ENCODE assay signal across 13 cellular contexts in genomic region chr1:32338637-32339145, GRCh38. TPM values are rescaled to one million over a fixed set of nuclear protein-coding genes. Genes with fewer than 3 reads are reported as not detected.
A peak's percentile ranks its signal among the peaks of the same experiment; 100 is the strongest.
DNase-seq lines count a peak whose midpoint lies in the region; ATAC-seq and TF ChIP-seq lines count a peak whose summit lies in the region.
"Had no signal": no experiment of that assay in that cellular context is flagged by ENCODE, and none has a peak within 500 bp of the region (broad histone marks: within the 10 kb centered on the region; RNA-seq: fewer than 3 reads in every experiment).

No MANE protein-coding gene starts in this region.

- ATAC-seq in activated B cell treated with CpG ODN at 0.5 μM for 24 hours (ENCODE audit: low read depth) (no peak), left colon (peak; percentile 39)

- no peaks in the 10 kb centered on the region for H3K9me3 ChIP-seq in spleen
- H3K9me3 ChIP-seq: Peyer's patch, upper lobe of right lung had no signal

- H3K36me3 ChIP-seq in spleen = peaks cover 0 to 10% (median 0%) of the 10 kb centered on the region in 6 donors
- H3K36me3 ChIP-seq: Peyer's patch, upper lobe of right lung had no signal

- H3K27me3 ChIP-seq in spleen (replicated peaks in 1 of 7) = peaks cover 0 to 4% (median 0%) of the 10 kb centered on the region in 7 donors
- H3K27me3 ChIP-seq: Peyer's patch, upper lobe of right lung had no signal

- WGBS in spleen, 5 donors = 91 to 95% (median 93%) methylated on average over 14 of the region's 14 CpGs
- WGBS in lower leg skin, 2 donors = 81 to 83% methylated on average over 14 of the region's 14 CpGs

- H3K4me3 Mint-ChIP-seq in activated CD4-positive, alpha-beta T cell treated with anti-CD3 and anti-CD28 coated beads, Interleukin-2, amount 10 ng/mL, durations not matched to agents 7 days and 5 days = no peak overlapping the region
- no peak overlapping the region for H3K4me3 Mint-ChIP-seq in activated CD4-positive, alpha-beta T cell treated with anti-CD3 and anti-CD28 coated beads, Interleukin-2, amount 10 ng/mL, durations not matched to agents 24 days and 14 days
- peak overlapping the region; percentile 42 for H3K4me3 Mint-ChIP-seq in activated B cell treated with CpG ODN at 0.5 μM for 24 hours

- no peak for TF ChIP-seq CTCF in activated B cell treated with CpG ODN at 0.5 μM for 24 hours (IDR thresholded peaks at IDR 0.05)
- TF ChIP-seq CTCF in spleen (IDR thresholded peaks at IDR 0.05 in 8 of 11, conservative IDR thresholded peaks at IDR 0.05 in 3 of 11) = no peak
- TF ChIP-seq CTCF in lower leg skin (IDR thresholded peaks at IDR 0.05) = no peak

- peaks cover 34 to 85% (median 68%) of the 10 kb centered on the region in 6 donors for H3K4me1 ChIP-seq in spleen

- peak overlapping the region in 2 of 8 donors; percentile 90 to 91 for H3K27ac ChIP-seq in spleen
- H3K27ac ChIP-seq: upper lobe of right lung had no signal

- no peaks in the 10 kb centered on the region for H3K27me3 Mint-ChIP-seq in activated CD4-positive, alpha-beta T cell treated with anti-CD3 and anti-CD28 coated beads, Interleukin-2, amount 10 ng/mL, durations not matched to agents 7 days and 5 days
- H3K27me3 Mint-ChIP-seq in activated CD4-positive, alpha-beta T cell treated with anti-CD3 and anti-CD28 coated beads, Interleukin-2, amount 10 ng/mL, durations not matched to agents 24 days and 14 days = no peaks in the 10 kb centered on the region
- H3K27me3 Mint-ChIP-seq in activated B cell treated with CpG ODN at 0.5 μM for 24 hours = no peaks in the 10 kb centered on the region

- H3K4me3 ChIP-seq in spleen (no peak overlapping the region), lower leg skin (ENCODE audit: low read depth, poor library complexity, severe bottlenecking) (no peak overlapping the region)
- H3K4me3 ChIP-seq: Peyer's patch, upper lobe of right lung had no signal

- TF ChIP-seq POLR2A in spleen (IDR thresholded peaks at IDR 0.05) (no peak), lower leg skin (IDR thresholded peaks at IDR 0.05) (no peak)

- POLR2A ChIA-PET in activated CD4-positive, alpha-beta T cell treated with anti-CD3 and anti-CD28 coated beads, Interleukin-2, amount 10 ng/mL, durations not matched to agents 7 days and 5 days (lab: Charles Lee) = interaction anchor here (0.5 kb wide), 1 partner anchor 41 kb away, joined by 6 read pairs; no protein-coding TSS in a partner anchor
- POLR2A ChIA-PET in activated B cell treated with CpG ODN at 0.5 μM for 24 hours (lab: Charles Lee) = interaction anchor here (3.6 to 5.8 kb wide), 4 partner anchors 14 to 122 kb away, joined by 26 to 151 read pairs (median 108); no protein-coding TSS in a partner anchor

- no peak for DNase-seq in activated CD4-positive, alpha-beta T cell treated with anti-CD3 and anti-CD28 coated beads, Interleukin-2, amount 10 ng/mL, durations not matched to agents 7 days and 5 days
- DNase-seq in activated CD4-positive, alpha-beta T cell treated with anti-CD3 and anti-CD28 coated beads, Interleukin-2, amount 10 ng/mL, durations not matched to agents 24 days and 14 days = no peak
- DNase-seq in activated B cell treated with CpG ODN at 0.5 μM for 24 hours = no peak
- peak in 1 of 2 donors; percentile 55 for DNase-seq in left colon
- peak; percentile 62 for DNase-seq in spleen
- no peak for DNase-seq in NCI-H510A treated with DMSO at 0.1 percent for 48 hours (lab: John Stamatoyannopoulos, UW)
- DNase-seq in lower leg skin (ENCODE audit: low spot score in 2 of 2) = no peak
- DNase-seq in activated CD4-positive, CD25-positive, alpha-beta regulatory T cell treated with anti-CD3 and anti-CD28 coated beads, Interleukin-2, amount 50 U/mL, for 72 hours = no peak
- DNase-seq: DMS53, immature natural killer cell, NCI-H2227 treated with DMSO at 0.1 percent for 48 hours, upper lobe of right lung had no signal

- peaks cover 10% of the 10 kb centered on the region for H3K36me3 Mint-ChIP-seq in activated CD4-positive, alpha-beta T cell treated with anti-CD3 and anti-CD28 coated beads, Interleukin-2, amount 10 ng/mL, durations not matched to agents 7 days and 5 days (ENCODE audit: low read depth)
- H3K36me3 Mint-ChIP-seq in activated CD4-positive, alpha-beta T cell treated with anti-CD3 and anti-CD28 coated beads, Interleukin-2, amount 10 ng/mL, durations not matched to agents 24 days and 14 days (ENCODE audit: low read depth) = peaks cover 10% of the 10 kb centered on the region
- H3K36me3 Mint-ChIP-seq in activated B cell treated with CpG ODN at 0.5 μM for 24 hours (ENCODE audit: low read depth) = peaks cover 10% of the 10 kb centered on the region

- peak overlapping the region; percentile 14 for H3K27ac Mint-ChIP-seq in activated CD4-positive, alpha-beta T cell treated with anti-CD3 and anti-CD28 coated beads, Interleukin-2, amount 10 ng/mL, durations not matched to agents 7 days and 5 days
- H3K27ac Mint-ChIP-seq in activated CD4-positive, alpha-beta T cell treated with anti-CD3 and anti-CD28 coated beads, Interleukin-2, amount 10 ng/mL, durations not matched to agents 24 days and 14 days = no peak overlapping the region
- H3K27ac Mint-ChIP-seq in activated B cell treated with CpG ODN at 0.5 μM for 24 hours = peak overlapping the region; percentile 68

- CTCF ChIA-PET in activated CD4-positive, alpha-beta T cell treated with anti-CD3 and anti-CD28 coated beads, Interleukin-2, amount 10 ng/mL, durations not matched to agents 7 days and 5 days (lab: Charles Lee) = no interaction called here
- CTCF ChIA-PET in activated B cell treated with CpG ODN at 0.5 μM for 24 hours (lab: Charles Lee) = no interaction called here

- H3K9me3 Mint-ChIP-seq in activated CD4-positive, alpha-beta T cell treated with anti-CD3 and anti-CD28 coated beads, Interleukin-2, amount 10 ng/mL, durations not matched to agents 7 days and 5 days = no peaks in the 10 kb centered on the region
- no peaks in the 10 kb centered on the region for H3K9me3 Mint-ChIP-seq in activated CD4-positive, alpha-beta T cell treated with anti-CD3 and anti-CD28 coated beads, Interleukin-2, amount 10 ng/mL, durations not matched to agents 24 days and 14 days
- no peaks in the 10 kb centered on the region for H3K9me3 Mint-ChIP-seq in activated B cell treated with CpG ODN at 0.5 μM for 24 hours
- H3K9me3 Mint-ChIP-seq: immature natural killer cell had no signal

- intact Hi-C loops in activated CD4-positive, alpha-beta T cell treated with anti-CD3 and anti-CD28 coated beads, Interleukin-2, amount 10 ng/mL, durations not matched to agents 24 days and 14 days (cut with micrococcal nuclease) = loop anchor here (5.0 kb wide), 4 partner anchors 54 to 266 kb away; partner anchors contain the start of genes BSDC1, EIF3I, TMEM234 and TMEM39B
- intact Hi-C loops in activated B cell treated with CpG ODN at 0.5 μM for 24 hours (cut with micrococcal nuclease) = loop anchor here (10.0 kb wide), 1 partner anchor 404 kb away; the partner anchor contains the start of gene PTP4A2
- intact Hi-C loops in left colon (cut with DNase I, micrococcal nuclease) = no loop called here
- intact Hi-C loops in spleen (cut with DNase I; ENCODE audit: low total_unique reads) = no loop called here
- intact Hi-C loops in lower leg skin (cut with DNase I; ENCODE audit: low total_unique reads) = no loop called here

- H3K4me1 Mint-ChIP-seq in activated CD4-positive, alpha-beta T cell treated with anti-CD3 and anti-CD28 coated beads, Interleukin-2, amount 10 ng/mL, durations not matched to agents 7 days and 5 days = peaks cover 54% of the 10 kb centered on the region
- peaks cover 39% of the 10 kb centered on the region for H3K4me1 Mint-ChIP-seq in activated CD4-positive, alpha-beta T cell treated with anti-CD3 and anti-CD28 coated beads, Interleukin-2, amount 10 ng/mL, durations not matched to agents 24 days and 14 days
- peaks cover 60% of the 10 kb centered on the region for H3K4me1 Mint-ChIP-seq in activated B cell treated with CpG ODN at 0.5 μM for 24 hours

RNA-seq across cellular contexts. Expression of gene MARCKSL1, which starts 2.7 kb away (rescaled TPM):
- total RNA-seq in activated CD4-positive, alpha-beta T cell treated with anti-CD3 and anti-CD28 coated beads, Interleukin-2, amount 10 ng/mL, durations not matched to agents 7 days and 5 days = 10 to 100 TPM; 31.0 to 31.6 TPM
- 34.8 and 36.6 TPM in 2 replicates for total RNA-seq in activated CD4-positive, alpha-beta T cell treated with anti-CD3 and anti-CD28 coated beads, Interleukin-2, amount 10 ng/mL, durations not matched to agents 24 days and 14 days
- 132 TPM in 2 replicates for total RNA-seq in activated B cell treated with CpG ODN at 0.5 μM for 24 hours
- 100 to 1,000 TPM; 135 to 144 TPM for total RNA-seq in left colon
- total RNA-seq in spleen = 10 to 100 TPM; 25.7 to 73.8 (median 60.0) TPM
- 100 to 1,000 TPM in 1 of 3 donors, 10 to 100 TPM in 2; 73.5 to 120 (median 88.8) TPM for polyA plus RNA-seq in spleen
- 10 to 100 TPM in 2 of 4 donors, 1 to 10 TPM in 2; 6.9 to 21.0 (median 11.1) TPM for total RNA-seq in lower leg skin

RNA-seq across cellular contexts. Expression of gene FAM229A, which starts 23.6 kb away (rescaled TPM):
- total RNA-seq in activated CD4-positive, alpha-beta T cell treated with anti-CD3 and anti-CD28 coated beads, Interleukin-2, amount 10 ng/mL, durations not matched to agents 7 days and 5 days = 1 to 10 TPM; 8.2 to 8.5 TPM
- 4.2 and 4.4 TPM in 2 replicates for total RNA-seq in activated CD4-positive, alpha-beta T cell treated with anti-CD3 and anti-CD28 coated beads, Interleukin-2, amount 10 ng/mL, durations not matched to agents 24 days and 14 days
- total RNA-seq in activated B cell treated with CpG ODN at 0.5 μM for 24 hours (7.6 and 11.7 TPM in 2 replicates), left colon (1 to 10 TPM; 7.9 to 8.9 TPM), spleen (10 to 100 TPM; 10.5 to 23.5 (median 13.8) TPM), lower leg skin (10 to 100 TPM in 2 of 4 donors, 1 to 10 TPM in 2; 7.2 to 20.1 (median 8.7) TPM)
- polyA plus RNA-seq in spleen = 10 to 100 TPM; 10.8 to 27.6 (median 26.5) TPM

RNA-seq across cellular contexts. Expression of gene TSSK3, which starts 23.6 kb away (rescaled TPM):
- 1 to 10 TPM; 1.5 to 2.2 TPM for total RNA-seq in activated CD4-positive, alpha-beta T cell treated with anti-CD3 and anti-CD28 coated beads, Interleukin-2, amount 10 ng/mL, durations not matched to agents 7 days and 5 days
- total RNA-seq in activated CD4-positive, alpha-beta T cell treated with anti-CD3 and anti-CD28 coated beads, Interleukin-2, amount 10 ng/mL, durations not matched to agents 24 days and 14 days = 1.0 and 2.3 TPM in 2 replicates
- total RNA-seq in activated B cell treated with CpG ODN at 0.5 μM for 24 hours (3.5 and 6.1 TPM in 2 replicates), left colon (1 to 10 TPM; 1.2 to 1.9 TPM), spleen (1 to 10 TPM in 6 of 7 donors, under 1 TPM in 1; 0.60 to 6.6 (median 3.9) TPM), lower leg skin (1 to 10 TPM in 1 of 4 donors, under 1 TPM in 2, not detected in 1; 0.42 to 1.5 (median 0.84) TPM)
- polyA plus RNA-seq in spleen = 1 to 10 TPM in 1 of 3 donors, under 1 TPM in 2; 0.15 to 2.9 (median 0.27) TPM

RNA-seq across cellular contexts. Expression of gene HDAC1, which starts 46.8 kb away (rescaled TPM):
- 100 to 1,000 TPM; 226 to 230 TPM for total RNA-seq in activated CD4-positive, alpha-beta T cell treated with anti-CD3 and anti-CD28 coated beads, Interleukin-2, amount 10 ng/mL, durations not matched to agents 7 days and 5 days
- total RNA-seq in activated CD4-positive, alpha-beta T cell treated with anti-CD3 and anti-CD28 coated beads, Interleukin-2, amount 10 ng/mL, durations not matched to agents 24 days and 14 days = 181 and 184 TPM in 2 replicates
- total RNA-seq in activated B cell treated with CpG ODN at 0.5 μM for 24 hours (204 and 212 TPM in 2 replicates), left colon (100 to 1,000 TPM; 218 to 252 TPM), spleen (100 to 1,000 TPM in 4 of 7 donors, 10 to 100 TPM in 3; 83.0 to 116 (median 103) TPM), lower leg skin (10 to 100 TPM; 45.7 to 53.9 (median 47.9) TPM)
- 100 to 1,000 TPM in 1 of 3 donors, 10 to 100 TPM in 2; 91.0 to 108 (median 92.6) TPM for polyA plus RNA-seq in spleen

RNA-seq across cellular contexts. Expression of gene BSDC1, which starts 55.5 kb away (rescaled TPM):
- 10 to 100 TPM; 42.9 to 44.6 TPM for total RNA-seq in activated CD4-positive, alpha-beta T cell treated with anti-CD3 and anti-CD28 coated beads, Interleukin-2, amount 10 ng/mL, durations not matched to agents 7 days and 5 days
- 44.8 and 49.5 TPM in 2 replicates for total RNA-seq in activated CD4-positive, alpha-beta T cell treated with anti-CD3 and anti-CD28 coated beads, Interleukin-2, amount 10 ng/mL, durations not matched to agents 24 days and 14 days
- total RNA-seq in activated B cell treated with CpG ODN at 0.5 μM for 24 hours = 51.8 and 72.2 TPM in 2 replicates
- total RNA-seq in left colon = 10 to 100 TPM; 73.0 to 87.9 TPM
- 10 to 100 TPM; 65.3 to 95.8 (median 77.0) TPM for total RNA-seq in spleen
- polyA plus RNA-seq in spleen = 10 to 100 TPM; 18.4 to 39.5 (median 20.1) TPM
- 100 to 1,000 TPM in 3 of 4 donors, 10 to 100 TPM in 1; 72.5 to 147 (median 105) TPM for total RNA-seq in lower leg skin

Comparison
In these comparisons a context has a peak if more than half of its experiments do, and no peak if none do; other contexts are left out.
1. intact Hi-C loops: an anchor here in activated CD4-positive, alpha-beta T cell treated with anti-CD3 and anti-CD28 coated beads, Interleukin-2, amount 10 ng/mL, durations not matched to agents 24 days and 14 days (5.0 kb wide) and activated B cell treated with CpG ODN at 0.5 μM for 24 hours (10.0 kb wide); none called in left colon, spleen and lower leg skin.